In the genomic region with DNA sequence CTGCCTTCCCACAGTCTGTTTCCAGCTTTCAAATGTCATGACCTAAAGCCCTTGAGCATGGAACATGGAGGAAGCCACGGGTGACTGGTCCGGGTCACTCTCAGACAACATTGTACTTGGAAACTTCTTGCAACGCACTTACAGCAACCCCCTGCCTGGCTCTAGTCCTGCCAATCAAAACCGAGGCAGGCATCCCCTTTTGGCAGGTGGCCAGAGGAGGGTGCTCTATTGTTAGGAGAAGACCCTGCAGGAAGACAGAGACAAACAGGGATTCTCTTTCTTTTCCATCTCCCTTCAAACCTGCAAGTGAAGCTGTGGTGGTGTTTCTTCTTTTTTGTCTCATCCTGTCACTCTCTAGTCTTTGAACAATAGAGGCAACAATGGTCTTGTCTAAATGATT, we compare ENCODE assay signal across 2 cellular contexts.
TF ChIP-seq lines count a peak whose summit lies in the region.

No MANE protein-coding gene starts in this region.

TF ChIP-seq in GM12878, 131 proteins besides CTCF, POLR2A, EP300 and RAD21:
- TF ChIP-seq, protein P1, sequence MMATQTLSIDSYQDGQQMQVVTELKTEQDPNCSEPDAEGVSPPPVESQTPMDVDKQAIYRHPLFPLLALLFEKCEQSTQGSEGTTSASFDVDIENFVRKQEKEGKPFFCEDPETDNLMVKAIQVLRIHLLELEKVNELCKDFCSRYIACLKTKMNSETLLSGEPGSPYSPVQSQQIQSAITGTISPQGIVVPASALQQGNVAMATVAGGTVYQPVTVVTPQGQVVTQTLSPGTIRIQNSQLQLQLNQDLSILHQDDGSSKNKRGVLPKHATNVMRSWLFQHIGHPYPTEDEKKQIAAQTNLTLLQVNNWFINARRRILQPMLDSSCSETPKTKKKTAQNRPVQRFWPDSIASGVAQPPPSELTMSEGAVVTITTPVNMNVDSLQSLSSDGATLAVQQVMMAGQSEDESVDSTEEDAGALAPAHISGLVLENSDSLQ (IDR thresholded peaks at IDR 0.05), result 0 out of 2 replicates have a peak, but pooled peaks have one; percentile 12
- TF ChIP-seq E2F4 (IDR thresholded peaks at IDR 0.05; ENCODE audit: low read depth, low read length) (no peak), SUPT20H (IDR thresholded peaks at IDR 0.05; ENCODE audit: borderline replicate concordance, control insufficient read depth, low read depth, low read length) (no peak)
- TF ChIP-seq, protein P2, sequence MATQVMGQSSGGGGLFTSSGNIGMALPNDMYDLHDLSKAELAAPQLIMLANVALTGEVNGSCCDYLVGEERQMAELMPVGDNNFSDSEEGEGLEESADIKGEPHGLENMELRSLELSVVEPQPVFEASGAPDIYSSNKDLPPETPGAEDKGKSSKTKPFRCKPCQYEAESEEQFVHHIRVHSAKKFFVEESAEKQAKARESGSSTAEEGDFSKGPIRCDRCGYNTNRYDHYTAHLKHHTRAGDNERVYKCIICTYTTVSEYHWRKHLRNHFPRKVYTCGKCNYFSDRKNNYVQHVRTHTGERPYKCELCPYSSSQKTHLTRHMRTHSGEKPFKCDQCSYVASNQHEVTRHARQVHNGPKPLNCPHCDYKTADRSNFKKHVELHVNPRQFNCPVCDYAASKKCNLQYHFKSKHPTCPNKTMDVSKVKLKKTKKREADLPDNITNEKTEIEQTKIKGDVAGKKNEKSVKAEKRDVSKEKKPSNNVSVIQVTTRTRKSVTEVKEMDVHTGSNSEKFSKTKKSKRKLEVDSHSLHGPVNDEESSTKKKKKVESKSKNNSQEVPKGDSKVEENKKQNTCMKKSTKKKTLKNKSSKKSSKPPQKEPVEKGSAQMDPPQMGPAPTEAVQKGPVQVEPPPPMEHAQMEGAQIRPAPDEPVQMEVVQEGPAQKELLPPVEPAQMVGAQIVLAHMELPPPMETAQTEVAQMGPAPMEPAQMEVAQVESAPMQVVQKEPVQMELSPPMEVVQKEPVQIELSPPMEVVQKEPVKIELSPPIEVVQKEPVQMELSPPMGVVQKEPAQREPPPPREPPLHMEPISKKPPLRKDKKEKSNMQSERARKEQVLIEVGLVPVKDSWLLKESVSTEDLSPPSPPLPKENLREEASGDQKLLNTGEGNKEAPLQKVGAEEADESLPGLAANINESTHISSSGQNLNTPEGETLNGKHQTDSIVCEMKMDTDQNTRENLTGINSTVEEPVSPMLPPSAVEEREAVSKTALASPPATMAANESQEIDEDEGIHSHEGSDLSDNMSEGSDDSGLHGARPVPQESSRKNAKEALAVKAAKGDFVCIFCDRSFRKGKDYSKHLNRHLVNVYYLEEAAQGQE (IDR thresholded peaks at IDR 0.05; ENCODE audit: low read depth, low read length), result no peak

TF ChIP-seq in neural cell, 6 proteins besides CTCF, POLR2A, EP300 and RAD21:
- no peak for TF ChIP-seq SMC3 (conservative IDR thresholded peaks at IDR 0.05; ENCODE audit: poor library complexity)
- TF ChIP-seq TAF1 (IDR thresholded peaks at IDR 0.05; ENCODE audit: low read depth), result no peak
- TF ChIP-seq POLR2AphosphoS5 (IDR thresholded peaks at IDR 0.05), result no peak
- TF ChIP-seq MXI1 (conservative IDR thresholded peaks at IDR 0.05; ENCODE audit: poor library complexity, severe bottlenecking), result no peak
- TF ChIP-seq, protein P2 (IDR thresholded peaks at IDR 0.05; ENCODE audit: borderline replicate concordance), result no peak
- no peak for TF ChIP-seq EZH2 (IDR thresholded peaks at IDR 0.05; ENCODE audit: borderline replicate concordance, insufficient read depth, low read length, poor library complexity, severe bottlenecking)
